In genomic region chr6:109912136-109912535, GRCh38 we compare ENCODE assay signal across 31 cellular contexts.
"Had no signal": no experiment of that assay in that cellular context is flagged by ENCODE, and none has a peak within 500 bp of the region (broad histone marks: within the 10 kb centered on the region; RNA-seq: fewer than 3 reads in every experiment).

No MANE protein-coding gene starts in this region.

- H3K4me1 ChIP-seq: ascending aorta, breast epithelium, colonic mucosa, gastroesophageal sphincter, heart right ventricle had no signal

- H3K27me3 Mint-ChIP-seq: activated naive CD4-positive, alpha-beta T cell treated with anti-CD3 and anti-CD28 coated beads, Interleukin-2, amount 10 ng/mL, durations not matched to agents 7 days and 5 days had no signal

- H3K36me3 ChIP-seq: ascending aorta, breast epithelium, cardiac muscle cell, colonic mucosa, esophagus squamous epithelium, gastroesophageal sphincter, heart right ventricle had no signal

- H3K36me3 Mint-ChIP-seq: activated CD4-positive, alpha-beta memory T cell treated with anti-CD3 and anti-CD28 coated beads for 36 hours; activated naive CD4-positive, alpha-beta T cell treated with anti-CD3 and anti-CD28 coated beads, Interleukin-2, amount 10 ng/mL, durations not matched to agents 7 days and 5 days; activated naive CD4-positive, alpha-beta T cell treated with anti-CD3 and anti-CD28 coated beads, Interleukin-2, amount 50 U/mL, for 72 hours; activated naive CD8-positive, alpha-beta T cell treated with anti-CD3 and anti-CD28 coated beads, Interleukin-2, amount 10 ng/mL, durations not matched to agents 7 days and 5 days; brain had no signal

- H3K27ac Mint-ChIP-seq: activated CD4-positive, alpha-beta memory T cell treated with anti-CD3 and anti-CD28 coated beads for 36 hours; activated CD4-positive, alpha-beta T cell treated with anti-CD3 and anti-CD28 coated beads for 36 hours; activated CD4-positive, alpha-beta T cell treated with anti-CD3 and anti-CD28 coated beads, Interleukin-2, amount 10 ng/mL, durations not matched to agents 24 days and 14 days; activated CD8-positive, alpha-beta T cell treated with anti-CD3 and anti-CD28 coated beads, Interleukin-2, amount 10 ng/mL, durations not matched to agents 7 days and 5 days; activated naive CD4-positive, alpha-beta T cell treated with anti-CD3 and anti-CD28 coated beads, Interleukin-2, amount 10 ng/mL, durations not matched to agents 7 days and 5 days; activated naive CD4-positive, alpha-beta T cell treated with anti-CD3 and anti-CD28 coated beads, Interleukin-2, amount 50 U/mL, for 72 hours; activated naive CD8-positive, alpha-beta T cell treated with anti-CD3 and anti-CD28 coated beads, Interleukin-2, amount 10 ng/mL, durations not matched to agents 7 days and 5 days; activated T-cell treated with anti-CD3 and anti-CD28 coated beads, Interleukin-2, amount 50 U/mL, for 24 hours; activated T-cell treated with anti-CD3 and anti-CD28 coated beads, Interleukin-2, amount 50 U/mL, for 72 hours; brain; T-helper 17 cell; T-helper 2 cell treated with Interferon-gamma antibody and Interleukin-4, amounts not matched to agents 5 μg/mL and 100 μg/mL, for 36 hours had no signal

- H3K9me3 Mint-ChIP-seq: activated CD4-positive, alpha-beta memory T cell treated with anti-CD3 and anti-CD28 coated beads for 36 hours; activated CD4-positive, alpha-beta T cell treated with anti-CD3 and anti-CD28 coated beads, Interleukin-2, amount 10 ng/mL, durations not matched to agents 24 days and 14 days; activated naive CD4-positive, alpha-beta T cell treated with anti-CD3 and anti-CD28 coated beads, Interleukin-2, amount 10 ng/mL, durations not matched to agents 7 days and 5 days; activated naive CD4-positive, alpha-beta T cell treated with anti-CD3 and anti-CD28 coated beads, Interleukin-2, amount 50 U/mL, for 72 hours; activated naive CD8-positive, alpha-beta T cell treated with anti-CD3 and anti-CD28 coated beads, Interleukin-2, amount 10 ng/mL, durations not matched to agents 7 days and 5 days; activated T-cell treated with anti-CD3 and anti-CD28 coated beads, Interleukin-2, amount 50 U/mL, for 24 hours; activated T-cell treated with anti-CD3 and anti-CD28 coated beads, Interleukin-2, amount 50 U/mL, for 72 hours; T-helper 2 cell treated with Interferon-gamma antibody and Interleukin-4, amounts not matched to agents 5 μg/mL and 100 μg/mL, for 36 hours had no signal

- H3K4me3 Mint-ChIP-seq: activated CD4-positive, alpha-beta memory T cell treated with anti-CD3 and anti-CD28 coated beads for 36 hours; activated CD4-positive, alpha-beta T cell treated with anti-CD3 and anti-CD28 coated beads for 36 hours; activated CD4-positive, alpha-beta T cell treated with anti-CD3 and anti-CD28 coated beads, Interleukin-2, amount 10 ng/mL, durations not matched to agents 24 days and 14 days; activated CD8-positive, alpha-beta T cell treated with anti-CD3 and anti-CD28 coated beads, Interleukin-2, amount 10 ng/mL, durations not matched to agents 7 days and 5 days; activated naive CD4-positive, alpha-beta T cell treated with anti-CD3 and anti-CD28 coated beads, Interleukin-2, amount 10 ng/mL, durations not matched to agents 7 days and 5 days; activated naive CD8-positive, alpha-beta T cell treated with anti-CD3 and anti-CD28 coated beads, Interleukin-2, amount 10 ng/mL, durations not matched to agents 7 days and 5 days; activated T-cell treated with anti-CD3 and anti-CD28 coated beads, Interleukin-2, amount 50 U/mL, for 24 hours; activated T-cell treated with anti-CD3 and anti-CD28 coated beads, Interleukin-2, amount 50 U/mL, for 72 hours; brain; T-helper 17 cell; T-helper 2 cell treated with Interferon-gamma antibody and Interleukin-4, amounts not matched to agents 5 μg/mL and 100 μg/mL, for 36 hours had no signal

- H3K27ac ChIP-seq: ascending aorta, breast epithelium, cardiac muscle cell, colonic mucosa, esophagus squamous epithelium, gastroesophageal sphincter, heart right ventricle had no signal

- DNase-seq: activated CD4-positive, alpha-beta memory T cell treated with anti-CD3 and anti-CD28 coated beads for 36 hours; activated CD4-positive, alpha-beta T cell treated with anti-CD3 and anti-CD28 coated beads for 36 hours; activated CD4-positive, alpha-beta T cell treated with anti-CD3 and anti-CD28 coated beads, Interleukin-2, amount 10 ng/mL, durations not matched to agents 24 days and 14 days; activated CD4-positive, CD25-positive, alpha-beta regulatory T cell; activated CD4-positive, CD25-positive, alpha-beta regulatory T cell treated with anti-CD3 and anti-CD28 coated beads, Interleukin-2, amount 50 U/mL, for 72 hours; activated CD8-positive, alpha-beta memory T cell treated with anti-CD3 and anti-CD28 coated beads, Interleukin-2, amount 50 U/mL, for 48 hours; activated CD8-positive, alpha-beta T cell treated with anti-CD3 and anti-CD28 coated beads, Interleukin-2, amount 10 ng/mL, durations not matched to agents 7 days and 5 days; activated gamma-delta T cell; activated naive CD4-positive, alpha-beta T cell; activated naive CD4-positive, alpha-beta T cell treated with anti-CD3 and anti-CD28 coated beads, Interleukin-2, amount 10 ng/mL, durations not matched to agents 7 days and 5 days; activated naive CD8-positive, alpha-beta T cell treated with anti-CD3 and anti-CD28 coated beads, Interleukin-2, amount 10 ng/mL, durations not matched to agents 7 days and 5 days; activated T-cell treated with anti-CD3 and anti-CD28 coated beads for 4 hours; activated T-cell treated with anti-CD3 and anti-CD28 coated beads, Interleukin-2, amount 50 U/mL, for 24 hours; activated T-cell treated with anti-CD3 and anti-CD28 coated beads, Interleukin-2, amount 50 U/mL, for 72 hours; central memory CD4-positive, alpha-beta T cell; cerebellar nuclear complex; colonic mucosa; effector CD8-positive, alpha-beta T cell; esophagus squamous epithelium; foreskin melanocyte; heart right ventricle; T-helper 1 cell; T-helper 17 cell; T1000 had no signal

- H3K9me3 ChIP-seq: ascending aorta, breast epithelium, colonic mucosa, esophagus squamous epithelium had no signal

- H3K4me1 Mint-ChIP-seq: activated CD4-positive, alpha-beta T cell treated with anti-CD3 and anti-CD28 coated beads for 36 hours; activated CD4-positive, alpha-beta T cell treated with anti-CD3 and anti-CD28 coated beads, Interleukin-2, amount 10 ng/mL, durations not matched to agents 24 days and 14 days; activated naive CD4-positive, alpha-beta T cell treated with anti-CD3 and anti-CD28 coated beads, Interleukin-2, amount 10 ng/mL, durations not matched to agents 7 days and 5 days; activated naive CD8-positive, alpha-beta T cell treated with anti-CD3 and anti-CD28 coated beads, Interleukin-2, amount 10 ng/mL, durations not matched to agents 7 days and 5 days; brain; T-helper 17 cell had no signal

- H3K27me3 ChIP-seq: ascending aorta, breast epithelium, cardiac muscle cell, colonic mucosa, esophagus squamous epithelium, gastroesophageal sphincter, heart right ventricle had no signal

- H3K4me3 ChIP-seq: ascending aorta, breast epithelium, cardiac muscle cell, colonic mucosa, esophagus squamous epithelium, gastroesophageal sphincter, heart right ventricle had no signal
